2 cellular contexts compared by ENCODE assay signal in genomic region chr1:32508751-32509140, GRCh38.
A peak's percentile ranks its signal among the peaks of the same experiment; 100 is the strongest.
TF ChIP-seq lines count a peak whose summit lies in the region.

No MANE protein-coding gene starts in this region.

TF ChIP-seq in K562, 482 proteins besides CTCF, POLR2A, EP300 and RAD21:
- TF ChIP-seq CXXC5 (CRISPR knock-in tag; IDR thresholded peaks at IDR 0.05) (0 out of 2 replicates have a peak, but pooled peaks have one; percentile 10), NR3C1 (CRISPR knock-in tag; IDR thresholded peaks at IDR 0.05) (no peak), FOXJ2 (tag; IDR thresholded peaks at IDR 0.05) (no peak)

TF ChIP-seq in WTC11, 78 proteins besides CTCF, POLR2A, EP300 and RAD21:
- TF ChIP-seq KAT7 (CRISPR knock-in tag; IDR thresholded peaks at IDR 0.05; ENCODE audit: borderline replicate concordance), result no peak
- no peak for TF ChIP-seq NFYB (CRISPR knock-in tag; conservative IDR thresholded peaks at IDR 0.05; ENCODE audit: low read depth)
- TF ChIP-seq ZNF671 (CRISPR knock-in tag; IDR thresholded peaks at IDR 0.05), result no peak
- TF ChIP-seq ZSCAN18 (CRISPR knock-in tag; IDR thresholded peaks at IDR 0.05), result no peak
- TF ChIP-seq, protein P1, sequence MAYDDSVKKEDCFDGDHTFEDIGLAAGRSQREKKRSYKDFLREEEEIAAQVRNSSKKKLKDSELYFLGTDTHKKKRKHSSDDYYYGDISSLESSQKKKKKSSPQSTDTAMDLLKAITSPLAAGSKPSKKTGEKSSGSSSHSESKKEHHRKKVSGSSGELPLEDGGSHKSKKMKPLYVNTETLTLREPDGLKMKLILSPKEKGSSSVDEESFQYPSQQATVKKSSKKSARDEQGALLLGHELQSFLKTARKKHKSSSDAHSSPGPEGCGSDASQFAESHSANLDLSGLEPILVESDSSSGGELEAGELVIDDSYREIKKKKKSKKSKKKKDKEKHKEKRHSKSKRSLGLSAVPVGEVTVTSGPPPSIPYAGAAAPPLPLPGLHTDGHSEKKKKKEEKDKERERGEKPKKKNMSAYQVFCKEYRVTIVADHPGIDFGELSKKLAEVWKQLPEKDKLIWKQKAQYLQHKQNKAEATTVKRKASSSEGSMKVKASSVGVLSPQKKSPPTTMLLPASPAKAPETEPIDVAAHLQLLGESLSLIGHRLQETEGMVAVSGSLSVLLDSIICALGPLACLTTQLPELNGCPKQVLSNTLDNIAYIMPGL (CRISPR knock-in tag; IDR thresholded peaks at IDR 0.05), result no peak
- TF ChIP-seq, protein P2, sequence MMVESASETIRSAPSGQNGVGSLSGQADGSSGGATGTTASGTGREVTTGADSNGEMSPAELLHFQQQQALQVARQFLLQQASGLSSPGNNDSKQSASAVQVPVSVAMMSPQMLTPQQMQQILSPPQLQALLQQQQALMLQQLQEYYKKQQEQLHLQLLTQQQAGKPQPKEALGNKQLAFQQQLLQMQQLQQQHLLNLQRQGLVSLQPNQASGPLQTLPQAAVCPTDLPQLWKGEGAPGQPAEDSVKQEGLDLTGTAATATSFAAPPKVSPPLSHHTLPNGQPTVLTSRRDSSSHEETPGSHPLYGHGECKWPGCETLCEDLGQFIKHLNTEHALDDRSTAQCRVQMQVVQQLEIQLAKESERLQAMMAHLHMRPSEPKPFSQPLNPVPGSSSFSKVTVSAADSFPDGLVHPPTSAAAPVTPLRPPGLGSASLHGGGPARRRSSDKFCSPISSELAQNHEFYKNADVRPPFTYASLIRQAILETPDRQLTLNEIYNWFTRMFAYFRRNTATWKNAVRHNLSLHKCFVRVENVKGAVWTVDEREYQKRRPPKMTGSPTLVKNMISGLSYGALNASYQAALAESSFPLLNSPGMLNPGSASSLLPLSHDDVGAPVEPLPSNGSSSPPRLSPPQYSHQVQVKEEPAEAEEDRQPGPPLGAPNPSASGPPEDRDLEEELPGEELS (CRISPR knock-in tag; IDR thresholded peaks at IDR 0.05), result no peak
- TF ChIP-seq GABPB1 (CRISPR knock-in tag; IDR thresholded peaks at IDR 0.05), result no peak
- TF ChIP-seq USF2 (CRISPR knock-in tag; IDR thresholded peaks at IDR 0.05), result no peak
- TF ChIP-seq STAT6 (CRISPR knock-in tag; conservative IDR thresholded peaks at IDR 0.05; ENCODE audit: low read depth), result no peak
- TF ChIP-seq NR3C1 (CRISPR knock-in tag; conservative IDR thresholded peaks at IDR 0.05; ENCODE audit: low read depth), result no peak
- no peak for TF ChIP-seq CREB1 (CRISPR knock-in tag; IDR thresholded peaks at IDR 0.05)
- TF ChIP-seq FOXJ3 (CRISPR knock-in tag; IDR thresholded peaks at IDR 0.05; ENCODE audit: borderline replicate concordance), result no peak
- TF ChIP-seq E2F1 (CRISPR knock-in tag; IDR thresholded peaks at IDR 0.05), result no peak
- no peak for TF ChIP-seq NFATC4 (CRISPR knock-in tag; IDR thresholded peaks at IDR 0.05)
- no peak for TF ChIP-seq AR (CRISPR knock-in tag; IDR thresholded peaks at IDR 0.05)
- TF ChIP-seq NR2C2 (CRISPR knock-in tag; IDR thresholded peaks at IDR 0.05), result no peak
- TF ChIP-seq ZNF219 (CRISPR knock-in tag; IDR thresholded peaks at IDR 0.05; ENCODE audit: borderline replicate concordance), result no peak
- TF ChIP-seq SMAD3 (CRISPR knock-in tag; IDR thresholded peaks at IDR 0.05; ENCODE audit: borderline replicate concordance), result no peak
- TF ChIP-seq, protein P3, sequence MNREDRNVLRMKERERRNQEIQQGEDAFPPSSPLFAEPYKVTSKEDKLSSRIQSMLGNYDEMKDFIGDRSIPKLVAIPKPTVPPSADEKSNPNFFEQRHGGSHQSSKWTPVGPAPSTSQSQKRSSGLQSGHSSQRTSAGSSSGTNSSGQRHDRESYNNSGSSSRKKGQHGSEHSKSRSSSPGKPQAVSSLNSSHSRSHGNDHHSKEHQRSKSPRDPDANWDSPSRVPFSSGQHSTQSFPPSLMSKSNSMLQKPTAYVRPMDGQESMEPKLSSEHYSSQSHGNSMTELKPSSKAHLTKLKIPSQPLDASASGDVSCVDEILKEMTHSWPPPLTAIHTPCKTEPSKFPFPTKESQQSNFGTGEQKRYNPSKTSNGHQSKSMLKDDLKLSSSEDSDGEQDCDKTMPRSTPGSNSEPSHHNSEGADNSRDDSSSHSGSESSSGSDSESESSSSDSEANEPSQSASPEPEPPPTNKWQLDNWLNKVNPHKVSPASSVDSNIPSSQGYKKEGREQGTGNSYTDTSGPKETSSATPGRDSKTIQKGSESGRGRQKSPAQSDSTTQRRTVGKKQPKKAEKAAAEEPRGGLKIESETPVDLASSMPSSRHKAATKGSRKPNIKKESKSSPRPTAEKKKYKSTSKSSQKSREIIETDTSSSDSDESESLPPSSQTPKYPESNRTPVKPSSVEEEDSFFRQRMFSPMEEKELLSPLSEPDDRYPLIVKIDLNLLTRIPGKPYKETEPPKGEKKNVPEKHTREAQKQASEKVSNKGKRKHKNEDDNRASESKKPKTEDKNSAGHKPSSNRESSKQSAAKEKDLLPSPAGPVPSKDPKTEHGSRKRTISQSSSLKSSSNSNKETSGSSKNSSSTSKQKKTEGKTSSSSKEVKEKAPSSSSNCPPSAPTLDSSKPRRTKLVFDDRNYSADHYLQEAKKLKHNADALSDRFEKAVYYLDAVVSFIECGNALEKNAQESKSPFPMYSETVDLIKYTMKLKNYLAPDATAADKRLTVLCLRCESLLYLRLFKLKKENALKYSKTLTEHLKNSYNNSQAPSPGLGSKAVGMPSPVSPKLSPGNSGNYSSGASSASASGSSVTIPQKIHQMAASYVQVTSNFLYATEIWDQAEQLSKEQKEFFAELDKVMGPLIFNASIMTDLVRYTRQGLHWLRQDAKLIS (CRISPR knock-in tag; IDR thresholded peaks at IDR 0.05; ENCODE audit: borderline replicate concordance), result no peak
